Comparison of ENCODE assay signal across 17 cellular contexts in the genomic region with DNA sequence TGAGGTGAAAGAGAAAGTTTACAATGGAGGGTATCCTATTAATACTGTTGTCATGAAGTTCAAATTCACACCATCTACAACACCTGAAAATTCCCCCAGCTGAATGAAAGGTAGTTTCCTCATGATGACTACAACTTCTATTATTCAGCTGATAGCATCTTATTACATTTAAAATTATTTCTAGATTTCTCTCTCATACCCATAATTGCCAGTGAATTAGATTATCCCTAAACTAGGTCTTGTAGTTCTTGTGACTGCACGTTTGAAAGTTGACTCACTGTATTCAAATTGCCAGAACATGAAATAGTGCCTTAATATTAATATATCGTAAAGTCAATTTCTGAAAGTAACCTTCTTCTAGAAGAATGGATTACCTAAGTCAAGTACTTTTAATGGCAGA.
DNase-seq lines count a peak whose midpoint lies in the region; ATAC-seq and TF ChIP-seq lines count a peak whose summit lies in the region.
"Had no signal": no experiment of that assay in that cellular context is flagged by ENCODE, and none has a peak within 500 bp of the region (broad histone marks: within the 10 kb centered on the region; RNA-seq: fewer than 3 reads in every experiment).

No MANE protein-coding gene starts in this region.

- no peaks in the 10 kb centered on the region for H3K27me3 Mint-ChIP-seq in memory B cell
- H3K27me3 Mint-ChIP-seq: B cell; CD8-positive, alpha-beta memory T cell had no signal

- H3F3A ChIP-seq in SK-N-SH (replicated peaks; ENCODE audit: insufficient read depth): peaks cover 16% of the 10 kb centered on the region

- no peaks in the 10 kb centered on the region for H3K79me2 ChIP-seq in SK-N-SH (ENCODE audit: insufficient read depth)

- peaks cover 6% of the 10 kb centered on the region for H3K4me1 Mint-ChIP-seq in memory B cell

- DNase-seq in SK-N-SH: no peak
- no peak for DNase-seq in memory B cell (ENCODE audit: low spot score in 2 of 2)
- DNase-seq in NOMO-1 (lab: John Stamatoyannopoulos, UW; ENCODE audit: unreplicated experiment in 2 of 2): no peak
- DNase-seq in stimulated activated naive CD4-positive, alpha-beta T cell (lab: John Stamatoyannopoulos, UW): no peak
- no peak for DNase-seq in Ammon's horn (ENCODE audit: low spot score)
- DNase-seq: CD8-positive, alpha-beta memory T cell; COR-L47; GM23248; IMR-90 had no signal

- CTCF ChIA-PET in SK-N-SH (lab: Yijun Ruan, JAX): interaction anchor here (1.0 kb wide), 1 partner anchor 16 kb away, joined by 4 read pairs; no protein-coding TSS in a partner anchor

- H4K20me1 ChIP-seq in SK-N-SH (ENCODE audit: insufficient read depth): no peaks in the 10 kb centered on the region
- H4K20me1 ChIP-seq: BLaER1 treated with 17β-estradiol and CSF1 and Interleukin-3, amounts not matched to agents 10 nM and 100 nM had no signal

- no peak overlapping the region for H3K4me2 ChIP-seq in SK-N-SH
- H3K4me2 ChIP-seq: BLaER1 treated with 17β-estradiol and CSF1 and Interleukin-3, amounts not matched to agents 10 nM and 100 nM had no signal

- TF ChIP-seq CTCF in SK-N-SH (IDR thresholded peaks at IDR 0.05) (no peak), VCaP (conservative IDR thresholded peaks at IDR 0.05) (no peak)

- no peak for TF ChIP-seq RAD21 in SK-N-SH (IDR thresholded peaks at IDR 0.05; ENCODE audit: low read length)

- no peak overlapping the region for H3K9ac ChIP-seq in SK-N-SH
- H3K9ac ChIP-seq: BLaER1 treated with 17β-estradiol and CSF1 and Interleukin-3, amounts not matched to agents 10 nM and 100 nM; GM23248 had no signal

- H3K4me3 Mint-ChIP-seq in memory B cell: no peak overlapping the region
- H3K4me3 Mint-ChIP-seq: B cell; CD8-positive, alpha-beta memory T cell had no signal

- H3K27me3 ChIP-seq in SK-N-SH (ENCODE audit: insufficient read depth): no peaks in the 10 kb centered on the region
- H3K27me3 ChIP-seq: BLaER1 treated with 17β-estradiol and CSF1 and Interleukin-3, amounts not matched to agents 10 nM and 100 nM had no signal

- ATAC-seq in SK-N-SH treated with all-trans-retinoic acid at 6 μM for 48 hours (peak; percentile 36; the same call in 1 of the 3 replicates), memory B cell (ENCODE audit: low read depth) (no peak)
- ATAC-seq: K562 had no signal

- no peaks in the 10 kb centered on the region for H3K9me3 Mint-ChIP-seq in memory B cell
- H3K9me3 Mint-ChIP-seq: CD8-positive, alpha-beta memory T cell had no signal

- H3K4me3 ChIP-seq in SK-N-SH (ENCODE audit: low read depth in 2 of 2, low read length in 1 of 2): no peak overlapping the region
- H3K4me3 ChIP-seq: BLaER1 treated with 17β-estradiol and CSF1 and Interleukin-3, amounts not matched to agents 10 nM and 100 nM; GM23248; HAP-1; K562 had no signal

- no peaks in the 10 kb centered on the region for H3K9me2 ChIP-seq in SK-N-SH

- H2AFZ ChIP-seq in SK-N-SH (ENCODE audit: low read depth): no peak overlapping the region
- H2AFZ ChIP-seq: GM23248 had no signal

- no peak for TF ChIP-seq EP300 in SK-N-SH (IDR thresholded peaks at IDR 0.05; ENCODE audit: borderline replicate concordance in 1 of 2, low read depth in 1 of 2, low read length in 1 of 2)

- H3K9me3 ChIP-seq in SK-N-SH: no peaks in the 10 kb centered on the region
- H3K9me3 ChIP-seq: BLaER1 treated with 17β-estradiol and CSF1 and Interleukin-3, amounts not matched to agents 10 nM and 100 nM; HAP-1 had no signal

- peaks cover 26% of the 10 kb centered on the region for H3K36me3 Mint-ChIP-seq in memory B cell

- 55% methylated on average over 2 of the region's 2 CpGs for WGBS in SK-N-SH (ENCODE audit: low lambda C conversion rate)

- H3K27ac ChIP-seq in SK-N-SH (ENCODE audit: low read depth in 2 of 2, low read length in 1 of 2): 0 out of 4 replicates have a peak overlapping the region, but pooled peaks of 1 of the 2 experiments have one; percentile 18
- peak overlapping the region; percentile 71; the same call in 1 of the 2 replicates for H3K27ac ChIP-seq in VCaP
- H3K27ac ChIP-seq: 22Rv1; BLaER1 treated with 17β-estradiol and CSF1 and Interleukin-3, amounts not matched to agents 10 nM and 100 nM; GM23248; HL-60 had no signal

- POLR2A ChIA-PET in SK-N-SH (lab: Yijun Ruan, JAX): no interaction called here

- peak overlapping the region; percentile 28 for H3K27ac Mint-ChIP-seq in memory B cell
- H3K27ac Mint-ChIP-seq: B cell had no signal

- peaks cover 29 to 73% of the 10 kb centered on the region in 2 experiments for H3K36me3 ChIP-seq in SK-N-SH (replicated peaks in 1 of 2; ENCODE audit: control insufficient read depth in 1 of 2, insufficient read depth in 2 of 2, low read length in 1 of 2)

- H3K4me1 ChIP-seq in SK-N-SH (ENCODE audit: control insufficient read depth in 1 of 2, insufficient read depth in 2 of 2, low read depth in 1 of 2, low read length in 1 of 2): peaks cover 0 to 8% of the 10 kb centered on the region in 2 experiments; a peak in 1 of 4 replicates
- H3K4me1 ChIP-seq: BLaER1 treated with 17β-estradiol and CSF1 and Interleukin-3, amounts not matched to agents 10 nM and 100 nM; HAP-1 had no signal

TF ChIP-seq in SK-N-SH treated with all-trans-retinoic acid at 6 μM for 48 hours, 23 proteins besides CTCF, POLR2A, EP300 and RAD21:
- TF ChIP-seq, protein P1, sequence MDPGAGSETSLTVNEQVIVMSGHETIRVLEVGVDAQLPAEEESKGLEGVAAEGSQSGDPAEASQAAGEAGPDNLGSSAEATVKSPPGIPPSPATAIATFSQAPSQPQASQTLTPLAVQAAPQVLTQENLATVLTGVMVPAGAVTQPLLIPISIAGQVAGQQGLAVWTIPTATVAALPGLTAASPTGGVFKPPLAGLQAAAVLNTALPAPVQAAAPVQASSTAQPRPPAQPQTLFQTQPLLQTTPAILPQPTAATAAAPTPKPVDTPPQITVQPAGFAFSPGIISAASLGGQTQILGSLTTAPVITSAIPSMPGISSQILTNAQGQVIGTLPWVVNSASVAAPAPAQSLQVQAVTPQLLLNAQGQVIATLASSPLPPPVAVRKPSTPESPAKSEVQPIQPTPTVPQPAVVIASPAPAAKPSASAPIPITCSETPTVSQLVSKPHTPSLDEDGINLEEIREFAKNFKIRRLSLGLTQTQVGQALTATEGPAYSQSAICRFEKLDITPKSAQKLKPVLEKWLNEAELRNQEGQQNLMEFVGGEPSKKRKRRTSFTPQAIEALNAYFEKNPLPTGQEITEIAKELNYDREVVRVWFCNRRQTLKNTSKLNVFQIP (CRISPR knock-in tag; IDR thresholded peaks at IDR 0.05; ENCODE audit: borderline replicate concordance, low read depth): no peak
- peak; percentile 92 for TF ChIP-seq ISL1 (CRISPR knock-in tag; IDR thresholded peaks at IDR 0.05)
- TF ChIP-seq, protein P2, sequence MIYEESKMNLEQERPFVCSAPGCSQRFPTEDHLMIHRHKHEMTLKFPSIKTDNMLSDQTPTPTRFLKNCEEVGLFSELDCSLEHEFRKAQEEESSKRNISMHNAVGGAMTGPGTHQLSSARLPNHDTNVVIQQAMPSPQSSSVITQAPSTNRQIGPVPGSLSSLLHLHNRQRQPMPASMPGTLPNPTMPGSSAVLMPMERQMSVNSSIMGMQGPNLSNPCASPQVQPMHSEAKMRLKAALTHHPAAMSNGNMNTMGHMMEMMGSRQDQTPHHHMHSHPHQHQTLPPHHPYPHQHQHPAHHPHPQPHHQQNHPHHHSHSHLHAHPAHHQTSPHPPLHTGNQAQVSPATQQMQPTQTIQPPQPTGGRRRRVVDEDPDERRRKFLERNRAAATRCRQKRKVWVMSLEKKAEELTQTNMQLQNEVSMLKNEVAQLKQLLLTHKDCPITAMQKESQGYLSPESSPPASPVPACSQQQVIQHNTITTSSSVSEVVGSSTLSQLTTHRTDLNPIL (CRISPR knock-in tag; IDR thresholded peaks at IDR 0.05; ENCODE audit: low read depth): peak; percentile 52; the same call in 1 of the 2 replicates

TF ChIP-seq in SK-N-SH, 30 proteins besides CTCF, POLR2A, EP300 and RAD21 (continues in another document):
- TF ChIP-seq NFIC (IDR thresholded peaks at IDR 0.05; ENCODE audit: borderline replicate concordance): no peak
- TF ChIP-seq TCF12 (IDR thresholded peaks at IDR 0.05): no peak
- TF ChIP-seq, protein P3, sequence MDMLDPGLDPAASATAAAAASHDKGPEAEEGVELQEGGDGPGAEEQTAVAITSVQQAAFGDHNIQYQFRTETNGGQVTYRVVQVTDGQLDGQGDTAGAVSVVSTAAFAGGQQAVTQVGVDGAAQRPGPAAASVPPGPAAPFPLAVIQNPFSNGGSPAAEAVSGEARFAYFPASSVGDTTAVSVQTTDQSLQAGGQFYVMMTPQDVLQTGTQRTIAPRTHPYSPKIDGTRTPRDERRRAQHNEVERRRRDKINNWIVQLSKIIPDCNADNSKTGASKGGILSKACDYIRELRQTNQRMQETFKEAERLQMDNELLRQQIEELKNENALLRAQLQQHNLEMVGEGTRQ (IDR thresholded peaks at IDR 0.05; ENCODE audit: borderline replicate concordance, low read depth, low read length): no peak
- TF ChIP-seq, protein P4, sequence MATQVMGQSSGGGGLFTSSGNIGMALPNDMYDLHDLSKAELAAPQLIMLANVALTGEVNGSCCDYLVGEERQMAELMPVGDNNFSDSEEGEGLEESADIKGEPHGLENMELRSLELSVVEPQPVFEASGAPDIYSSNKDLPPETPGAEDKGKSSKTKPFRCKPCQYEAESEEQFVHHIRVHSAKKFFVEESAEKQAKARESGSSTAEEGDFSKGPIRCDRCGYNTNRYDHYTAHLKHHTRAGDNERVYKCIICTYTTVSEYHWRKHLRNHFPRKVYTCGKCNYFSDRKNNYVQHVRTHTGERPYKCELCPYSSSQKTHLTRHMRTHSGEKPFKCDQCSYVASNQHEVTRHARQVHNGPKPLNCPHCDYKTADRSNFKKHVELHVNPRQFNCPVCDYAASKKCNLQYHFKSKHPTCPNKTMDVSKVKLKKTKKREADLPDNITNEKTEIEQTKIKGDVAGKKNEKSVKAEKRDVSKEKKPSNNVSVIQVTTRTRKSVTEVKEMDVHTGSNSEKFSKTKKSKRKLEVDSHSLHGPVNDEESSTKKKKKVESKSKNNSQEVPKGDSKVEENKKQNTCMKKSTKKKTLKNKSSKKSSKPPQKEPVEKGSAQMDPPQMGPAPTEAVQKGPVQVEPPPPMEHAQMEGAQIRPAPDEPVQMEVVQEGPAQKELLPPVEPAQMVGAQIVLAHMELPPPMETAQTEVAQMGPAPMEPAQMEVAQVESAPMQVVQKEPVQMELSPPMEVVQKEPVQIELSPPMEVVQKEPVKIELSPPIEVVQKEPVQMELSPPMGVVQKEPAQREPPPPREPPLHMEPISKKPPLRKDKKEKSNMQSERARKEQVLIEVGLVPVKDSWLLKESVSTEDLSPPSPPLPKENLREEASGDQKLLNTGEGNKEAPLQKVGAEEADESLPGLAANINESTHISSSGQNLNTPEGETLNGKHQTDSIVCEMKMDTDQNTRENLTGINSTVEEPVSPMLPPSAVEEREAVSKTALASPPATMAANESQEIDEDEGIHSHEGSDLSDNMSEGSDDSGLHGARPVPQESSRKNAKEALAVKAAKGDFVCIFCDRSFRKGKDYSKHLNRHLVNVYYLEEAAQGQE (IDR thresholded peaks at IDR 0.05; ENCODE audit: low read depth, low read length): no peak
